ENCODE assay signal across 16 cellular contexts in the genomic region with DNA sequence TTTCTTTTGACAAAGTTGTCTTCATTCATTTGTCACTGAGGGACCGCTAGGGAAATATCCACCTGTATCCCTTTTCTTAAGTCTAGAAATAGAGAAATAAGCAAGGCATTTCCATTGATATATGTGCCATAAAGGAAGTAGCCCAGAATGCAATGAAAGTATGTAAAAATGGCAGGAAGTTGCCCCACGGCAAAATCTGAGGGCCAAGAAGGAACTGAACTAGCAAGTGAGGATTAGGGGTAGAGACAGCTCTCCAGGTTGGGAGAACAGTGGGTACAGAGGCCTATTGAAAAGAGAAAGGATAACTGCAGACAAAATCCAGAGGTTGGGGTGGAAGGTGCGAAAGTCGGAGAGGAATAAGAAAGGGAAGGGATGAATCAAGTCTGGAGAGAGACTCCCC.
"Had no signal": no experiment of that assay in that cellular context is flagged by ENCODE, and none has a peak within 500 bp of the region (broad histone marks: within the 10 kb centered on the region; RNA-seq: fewer than 3 reads in every experiment).

No MANE protein-coding gene starts in this region.

- FAIRE-seq: small intestine had no signal

- H3K9me3 Mint-ChIP-seq: activated B cell treated with CpG ODN at 0.5 μM for 24 hours; activated CD4-positive, alpha-beta memory T cell treated with anti-CD3 and anti-CD28 coated beads for 36 hours; effector memory CD8-positive, alpha-beta T cell; type B pancreatic cell had no signal

- ATAC-seq: body of pancreas; effector memory CD8-positive, alpha-beta T cell; left cardiac atrium; naive thymus-derived CD4-positive, alpha-beta T cell; right lobe of liver had no signal

- H3K4me3 Mint-ChIP-seq: activated B cell treated with CpG ODN at 0.5 μM for 24 hours; activated CD4-positive, alpha-beta memory T cell treated with anti-CD3 and anti-CD28 coated beads for 36 hours; activated naive CD8-positive, alpha-beta T cell; effector memory CD8-positive, alpha-beta T cell; naive thymus-derived CD4-positive, alpha-beta T cell; type B pancreatic cell had no signal

- H3K4me3 ChIP-seq: body of pancreas, right lobe of liver, stomach had no signal

- H3K27ac Mint-ChIP-seq: activated B cell treated with CpG ODN at 0.5 μM for 24 hours; activated CD4-positive, alpha-beta memory T cell treated with anti-CD3 and anti-CD28 coated beads for 36 hours; activated naive CD8-positive, alpha-beta T cell; effector memory CD8-positive, alpha-beta T cell; type B pancreatic cell had no signal

- H3K9ac ChIP-seq: parathyroid adenoma had no signal

- H3K27me3 ChIP-seq: body of pancreas, right lobe of liver, stomach had no signal

- H3K9me3 ChIP-seq: body of pancreas, right lobe of liver, stomach had no signal

- H3K27me3 Mint-ChIP-seq: activated B cell treated with CpG ODN at 0.5 μM for 24 hours; activated CD4-positive, alpha-beta memory T cell treated with anti-CD3 and anti-CD28 coated beads for 36 hours; effector memory CD8-positive, alpha-beta T cell; naive thymus-derived CD4-positive, alpha-beta T cell had no signal

- H3K36me3 ChIP-seq: right lobe of liver, stomach had no signal

- H3K36me3 Mint-ChIP-seq: activated CD4-positive, alpha-beta memory T cell treated with anti-CD3 and anti-CD28 coated beads for 36 hours; type B pancreatic cell had no signal

- H3K27ac ChIP-seq: body of pancreas, parathyroid adenoma, right lobe of liver, stomach had no signal

- H3K4me1 ChIP-seq: body of pancreas, parathyroid adenoma, right lobe of liver, stomach had no signal

- DNase-seq: activated B cell treated with CpG ODN at 0.5 μM for 24 hours; activated CD4-positive, alpha-beta memory T cell treated with anti-CD3 and anti-CD28 coated beads for 36 hours; activated CD4-positive, alpha-beta T cell treated with anti-CD3 and anti-CD28 coated beads for 4 hours; body of pancreas; effector memory CD8-positive, alpha-beta T cell; left cardiac atrium; mesenchymal stem cell; naive thymus-derived CD4-positive, alpha-beta T cell; right lobe of liver; small intestine; stimulated activated CD4-positive, alpha-beta T cell treated with anti-CD3 and anti-CD28 coated beads, Interleukin-15, amount 100 ng/mL, for 24 hours; stimulated activated CD4-positive, alpha-beta T cell treated with anti-CD3 and anti-CD28 coated beads, Interleukin-2, amount 100 ng/mL, for 48 hours; stomach had no signal
